Comparison of ENCODE assay signal across 31 cellular contexts in the genomic region with DNA sequence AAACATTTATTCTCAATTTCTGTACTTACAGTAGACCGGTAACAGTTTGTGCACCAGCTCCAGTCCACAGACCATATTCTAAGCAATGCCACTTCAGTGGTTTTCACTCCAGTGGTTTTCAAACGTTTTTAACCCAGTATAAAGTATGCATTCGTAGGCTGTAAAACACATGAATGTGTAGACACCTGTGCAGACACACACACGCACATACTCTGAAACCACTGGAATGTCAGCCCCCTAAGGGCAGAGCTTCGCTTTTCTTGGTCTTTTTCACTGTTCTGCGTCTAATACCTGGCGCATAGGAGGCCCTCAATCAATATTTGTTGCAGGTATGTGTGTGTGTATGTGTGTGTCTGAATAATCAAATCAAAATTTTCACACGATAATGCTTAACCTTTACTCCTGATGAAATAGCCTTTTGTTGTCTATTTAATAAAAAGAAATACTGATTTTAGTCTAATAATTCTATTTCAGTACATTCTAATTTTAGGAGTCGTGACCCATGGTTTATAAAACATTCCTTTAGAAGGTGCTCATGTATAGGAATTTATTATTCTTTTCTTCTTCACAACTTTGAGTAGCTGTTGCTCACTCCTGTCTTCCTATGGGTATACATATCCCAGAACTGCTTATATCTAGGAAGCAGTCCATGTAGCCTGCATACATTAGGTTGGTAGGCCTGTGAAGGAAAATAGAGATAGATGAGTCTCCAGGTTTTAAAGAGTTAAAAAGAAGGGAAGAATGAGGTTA.
A peak's percentile ranks its signal among the peaks of the same experiment; 100 is the strongest.
DNase-seq lines count a peak whose midpoint lies in the region; ATAC-seq, FAIRE-seq and TF ChIP-seq lines count a peak whose summit lies in the region.
"Had no signal": no experiment of that assay in that cellular context is flagged by ENCODE, and none has a peak within 500 bp of the region (broad histone marks: within the 10 kb centered on the region; RNA-seq: fewer than 3 reads in every experiment).

No MANE protein-coding gene starts in this region.

- POLR2A ChIA-PET in HEK293T (lab: Yijun Ruan, JAX): no interaction called here

- H3K27me3 ChIP-seq in BLaER1 treated with 17β-estradiol and CSF1 and Interleukin-3, amounts not matched to agents 10 nM and 100 nM: no peaks in the 10 kb centered on the region
- H3K27me3 ChIP-seq in osteoblast (ENCODE audit: insufficient read depth, low read length): no peaks in the 10 kb centered on the region
- H3K27me3 ChIP-seq: BE2C, Peyer's patch had no signal

- CTCF ChIA-PET in HEK293T (lab: Yijun Ruan, JAX): no interaction called here

- TF ChIP-seq CTCF in chondrocyte (IDR thresholded peaks at IDR 0.05): no peak
- TF ChIP-seq CTCF in osteoblast (IDR thresholded peaks at IDR 0.05; ENCODE audit: extremely low read depth, low read depth, low read length): no peak

- DNase-seq in HTR-8/SVneo (ENCODE audit: insufficient read length, low spot score): no peak
- DNase-seq in chondrocyte (ENCODE audit: low spot score): no peak
- DNase-seq in osteoblast (ENCODE audit: insufficient read length, low spot score, missing footprints): no peak
- DNase-seq in HEK293T (ENCODE audit: extremely low spot score): no peak
- DNase-seq: activated CD4-positive, alpha-beta T cell treated with anti-CD3 and anti-CD28 coated beads for 4 hours; activated T-cell treated with anti-CD3 and anti-CD28 coated beads for 4 hours; amygdala; BE2C; DMS153; effector CD4-positive, alpha-beta T cell; KBM-7; left ventricle myocardium superior; NCI-H1105 treated with DMSO at 0.1 percent for 48 hours; NCI-H2029; NCI-H526; Peyer's patch; right cardiac atrium; SIG-M5; stimulated activated naive CD8-positive, alpha-beta T cell treated with anti-CD3 and anti-CD28 coated beads, Interleukin-15, amount 100 ng/mL, for 72 hours; T1000 had no signal

- peaks cover 73% of the 10 kb centered on the region for H3K79me2 ChIP-seq in osteoblast (ENCODE audit: insufficient read depth, low read length)

- H3K4me3 ChIP-seq in BLaER1 treated with 17β-estradiol and CSF1 and Interleukin-3, amounts not matched to agents 10 nM and 100 nM: no peak overlapping the region
- H3K4me3 ChIP-seq in osteoblast (ENCODE audit: insufficient read depth, low read length): no peak overlapping the region
- H3K4me3 ChIP-seq: Peyer's patch, thoracic aorta had no signal

- peak; percentile 63 for FAIRE-seq in HTR-8/SVneo (lab: Jason Lieb, UNC)
- FAIRE-seq: bronchial epithelial cell, colon, G401.6, islet of Langerhans, urothelium cell line had no signal

- peaks cover 92% of the 10 kb centered on the region for H3K4me1 Mint-ChIP-seq in chondrocyte (ENCODE audit: low read depth)

- H2AFZ ChIP-seq in osteoblast (ENCODE audit: low read length): no peak overlapping the region

- H3K4me2 ChIP-seq in BLaER1 treated with 17β-estradiol and CSF1 and Interleukin-3, amounts not matched to agents 10 nM and 100 nM: peak overlapping the region in 9 of 11 experiments; percentile 9 to 66 (median 50); a peak in 16 of 22 replicates
- no peak overlapping the region for H3K4me2 ChIP-seq in osteoblast (ENCODE audit: insufficient read depth, low read length)

- peak overlapping the region; percentile 75 for H3K27ac Mint-ChIP-seq in chondrocyte (ENCODE audit: unreplicated experiment)
- H3K27ac Mint-ChIP-seq: activated naive CD4-positive, alpha-beta T cell treated with anti-CD3 and anti-CD28 coated beads, Interleukin-2, amount 50 U/mL, for 72 hours; stimulated activated naive CD8-positive, alpha-beta T cell treated with anti-CD3 and anti-CD28 coated beads, Interleukin-15, amount 100 ng/mL, for 72 hours had no signal

- H3K27ac ChIP-seq in BLaER1 treated with 17β-estradiol and CSF1 and Interleukin-3, amounts not matched to agents 10 nM and 100 nM: no peak overlapping the region
- peak overlapping the region; percentile 53 for H3K27ac ChIP-seq in osteoblast (ENCODE audit: low read depth, low read length)
- H3K27ac ChIP-seq: Peyer's patch, VCaP had no signal

- no peak overlapping the region for H3K4me3 Mint-ChIP-seq in chondrocyte (ENCODE audit: unreplicated experiment)
- H3K4me3 Mint-ChIP-seq: stimulated activated naive CD8-positive, alpha-beta T cell treated with anti-CD3 and anti-CD28 coated beads, Interleukin-15, amount 100 ng/mL, for 72 hours had no signal

- H3K9me3 ChIP-seq in BLaER1 treated with 17β-estradiol and CSF1 and Interleukin-3, amounts not matched to agents 10 nM and 100 nM (replicated peaks in 1 of 11): peaks cover 0 to 17% (median 9%) of the 10 kb centered on the region in 11 experiments; a peak in 10 of 22 replicates
- H3K9me3 ChIP-seq in osteoblast (ENCODE audit: low read depth, low read length): no peaks in the 10 kb centered on the region
- H3K9me3 ChIP-seq: BE2C, Peyer's patch, thoracic aorta had no signal

- no peaks in the 10 kb centered on the region for H4K20me1 ChIP-seq in BLaER1 treated with 17β-estradiol and CSF1 and Interleukin-3, amounts not matched to agents 10 nM and 100 nM
- no peaks in the 10 kb centered on the region for H4K20me1 ChIP-seq in osteoblast (ENCODE audit: insufficient read depth, low read length)

- H3K4me1 ChIP-seq in BLaER1 treated with 17β-estradiol and CSF1 and Interleukin-3, amounts not matched to agents 10 nM and 100 nM: peaks cover 39 to 69% (median 51%) of the 10 kb centered on the region in 10 experiments
- peaks cover 77% of the 10 kb centered on the region for H3K4me1 ChIP-seq in osteoblast (ENCODE audit: insufficient read depth, low read length)

- peaks cover 0 to 5% (median 0%) of the 10 kb centered on the region in 11 experiments; a peak in 3 of 22 replicates for H3K36me3 ChIP-seq in BLaER1 treated with 17β-estradiol and CSF1 and Interleukin-3, amounts not matched to agents 10 nM and 100 nM
- no peaks in the 10 kb centered on the region for H3K36me3 ChIP-seq in osteoblast (ENCODE audit: insufficient read depth, low read length)
- H3K36me3 ChIP-seq: BE2C, Peyer's patch, thoracic aorta had no signal

- H3K9me3 Mint-ChIP-seq in chondrocyte (ENCODE audit: low read depth): no peaks in the 10 kb centered on the region
- H3K9me3 Mint-ChIP-seq: activated naive CD4-positive, alpha-beta T cell treated with anti-CD3 and anti-CD28 coated beads, Interleukin-2, amount 50 U/mL, for 72 hours; stimulated activated naive CD8-positive, alpha-beta T cell treated with anti-CD3 and anti-CD28 coated beads, Interleukin-15, amount 100 ng/mL, for 72 hours had no signal

- H3K9ac ChIP-seq in BLaER1 treated with 17β-estradiol and CSF1 and Interleukin-3, amounts not matched to agents 10 nM and 100 nM: no peak overlapping the region

- H3K36me3 Mint-ChIP-seq in chondrocyte (ENCODE audit: low read depth): peaks cover 2% of the 10 kb centered on the region
- H3K36me3 Mint-ChIP-seq: activated naive CD4-positive, alpha-beta T cell treated with anti-CD3 and anti-CD28 coated beads, Interleukin-2, amount 50 U/mL, for 72 hours had no signal

- ATAC-seq in GM18502 (IDR thresholded peaks at IDR 0.05; ENCODE audit: poor library complexity, unreplicated experiment) (no peak), HG03342 (IDR thresholded peaks at IDR 0.05; ENCODE audit: unreplicated experiment) (no peak)
- ATAC-seq: activated naive CD4-positive, alpha-beta T cell treated with anti-CD3 and anti-CD28 coated beads, Interleukin-2, amount 50 U/mL, for 72 hours; left ventricle myocardium superior; stimulated activated naive CD8-positive, alpha-beta T cell treated with anti-CD3 and anti-CD28 coated beads, Interleukin-15, amount 100 ng/mL, for 72 hours had no signal

- H3K27me3 Mint-ChIP-seq in chondrocyte (ENCODE audit: low read depth): no peaks in the 10 kb centered on the region
- H3K27me3 Mint-ChIP-seq: stimulated activated naive CD8-positive, alpha-beta T cell treated with anti-CD3 and anti-CD28 coated beads, Interleukin-15, amount 100 ng/mL, for 72 hours had no signal

TF ChIP-seq in HEK293T, 16 proteins besides CTCF, POLR2A, EP300 and RAD21:
- no peak for TF ChIP-seq FOXK2 (IDR thresholded peaks at IDR 0.05)
